In genomic region chr3:20622304-20622703, GRCh38 we compare ENCODE assay signal across 1 cellular context.
TF ChIP-seq lines count a peak whose summit lies in the region.

No MANE protein-coding gene starts in this region.

TF ChIP-seq in GM23338, 12 proteins besides CTCF, POLR2A, EP300 and RAD21 (continued from another document):
- TF ChIP-seq, protein P1, sequence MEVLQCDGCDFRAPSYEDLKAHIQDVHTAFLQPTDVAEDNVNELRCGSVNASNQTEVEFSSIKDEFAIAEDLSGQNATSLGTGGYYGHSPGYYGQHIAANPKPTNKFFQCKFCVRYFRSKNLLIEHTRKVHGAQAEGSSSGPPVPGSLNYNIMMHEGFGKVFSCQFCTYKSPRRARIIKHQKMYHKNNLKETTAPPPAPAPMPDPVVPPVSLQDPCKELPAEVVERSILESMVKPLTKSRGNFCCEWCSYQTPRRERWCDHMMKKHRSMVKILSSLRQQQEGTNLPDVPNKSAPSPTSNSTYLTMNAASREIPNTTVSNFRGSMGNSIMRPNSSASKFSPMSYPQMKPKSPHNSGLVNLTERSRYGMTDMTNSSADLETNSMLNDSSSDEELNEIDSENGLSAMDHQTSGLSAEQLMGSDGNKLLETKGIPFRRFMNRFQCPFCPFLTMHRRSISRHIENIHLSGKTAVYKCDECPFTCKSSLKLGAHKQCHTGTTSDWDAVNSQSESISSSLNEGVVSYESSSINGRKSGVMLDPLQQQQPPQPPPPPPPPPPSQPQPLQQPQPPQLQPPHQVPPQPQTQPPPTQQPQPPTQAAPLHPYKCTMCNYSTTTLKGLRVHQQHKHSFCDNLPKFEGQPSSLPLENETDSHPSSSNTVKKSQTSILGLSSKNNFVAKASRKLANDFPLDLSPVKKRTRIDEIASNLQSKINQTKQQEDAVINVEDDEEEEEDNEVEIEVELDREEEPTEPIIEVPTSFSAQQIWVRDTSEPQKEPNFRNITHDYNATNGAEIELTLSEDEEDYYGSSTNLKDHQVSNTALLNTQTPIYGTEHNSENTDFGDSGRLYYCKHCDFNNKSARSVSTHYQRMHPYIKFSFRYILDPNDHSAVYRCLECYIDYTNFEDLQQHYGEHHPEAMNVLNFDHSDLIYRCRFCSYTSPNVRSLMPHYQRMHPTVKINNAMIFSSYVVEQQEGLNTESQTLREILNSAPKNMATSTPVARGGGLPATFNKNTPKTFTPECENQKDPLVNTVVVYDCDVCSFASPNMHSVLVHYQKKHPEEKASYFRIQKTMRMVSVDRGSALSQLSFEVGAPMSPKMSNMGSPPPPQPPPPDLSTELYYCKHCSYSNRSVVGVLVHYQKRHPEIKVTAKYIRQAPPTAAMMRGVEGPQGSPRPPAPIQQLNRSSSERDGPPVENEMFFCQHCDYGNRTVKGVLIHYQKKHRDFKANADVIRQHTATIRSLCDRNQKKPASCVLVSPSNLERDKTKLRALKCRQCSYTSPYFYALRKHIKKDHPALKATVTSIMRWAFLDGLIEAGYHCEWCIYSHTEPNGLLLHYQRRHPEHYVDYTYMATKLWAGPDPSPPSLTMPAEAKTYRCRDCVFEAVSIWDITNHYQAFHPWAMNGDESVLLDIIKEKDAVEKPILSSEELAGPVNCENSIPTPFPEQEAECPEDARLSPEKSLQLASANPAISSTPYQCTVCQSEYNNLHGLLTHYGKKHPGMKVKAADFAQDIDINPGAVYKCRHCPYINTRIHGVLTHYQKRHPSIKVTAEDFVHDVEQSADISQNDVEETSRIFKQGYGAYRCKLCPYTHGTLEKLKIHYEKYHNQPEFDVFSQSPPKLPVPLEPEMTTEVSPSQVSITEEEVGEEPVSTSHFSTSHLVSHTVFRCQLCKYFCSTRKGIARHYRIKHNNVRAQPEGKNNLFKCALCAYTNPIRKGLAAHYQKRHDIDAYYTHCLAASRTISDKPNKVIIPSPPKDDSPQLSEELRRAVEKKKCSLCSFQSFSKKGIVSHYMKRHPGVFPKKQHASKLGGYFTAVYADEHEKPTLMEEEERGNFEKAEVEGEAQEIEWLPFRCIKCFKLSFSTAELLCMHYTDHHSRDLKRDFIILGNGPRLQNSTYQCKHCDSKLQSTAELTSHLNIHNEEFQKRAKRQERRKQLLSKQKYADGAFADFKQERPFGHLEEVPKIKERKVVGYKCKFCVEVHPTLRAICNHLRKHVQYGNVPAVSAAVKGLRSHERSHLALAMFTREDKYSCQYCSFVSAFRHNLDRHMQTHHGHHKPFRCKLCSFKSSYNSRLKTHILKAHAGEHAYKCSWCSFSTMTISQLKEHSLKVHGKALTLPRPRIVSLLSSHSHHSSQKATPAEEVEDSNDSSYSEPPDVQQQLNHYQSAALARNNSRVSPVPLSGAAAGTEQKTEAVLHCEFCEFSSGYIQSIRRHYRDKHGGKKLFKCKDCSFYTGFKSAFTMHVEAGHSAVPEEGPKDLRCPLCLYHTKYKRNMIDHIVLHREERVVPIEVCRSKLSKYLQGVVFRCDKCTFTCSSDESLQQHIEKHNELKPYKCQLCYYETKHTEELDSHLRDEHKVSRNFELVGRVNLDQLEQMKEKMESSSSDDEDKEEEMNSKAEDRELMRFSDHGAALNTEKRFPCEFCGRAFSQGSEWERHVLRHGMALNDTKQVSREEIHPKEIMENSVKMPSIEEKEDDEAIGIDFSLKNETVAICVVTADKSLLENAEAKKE (CRISPR knock-in tag; IDR thresholded peaks at IDR 0.05) = no peak
- no peak for TF ChIP-seq ZNF331 (CRISPR knock-in tag; IDR thresholded peaks at IDR 0.05; ENCODE audit: low read depth)
- TF ChIP-seq, protein P2, sequence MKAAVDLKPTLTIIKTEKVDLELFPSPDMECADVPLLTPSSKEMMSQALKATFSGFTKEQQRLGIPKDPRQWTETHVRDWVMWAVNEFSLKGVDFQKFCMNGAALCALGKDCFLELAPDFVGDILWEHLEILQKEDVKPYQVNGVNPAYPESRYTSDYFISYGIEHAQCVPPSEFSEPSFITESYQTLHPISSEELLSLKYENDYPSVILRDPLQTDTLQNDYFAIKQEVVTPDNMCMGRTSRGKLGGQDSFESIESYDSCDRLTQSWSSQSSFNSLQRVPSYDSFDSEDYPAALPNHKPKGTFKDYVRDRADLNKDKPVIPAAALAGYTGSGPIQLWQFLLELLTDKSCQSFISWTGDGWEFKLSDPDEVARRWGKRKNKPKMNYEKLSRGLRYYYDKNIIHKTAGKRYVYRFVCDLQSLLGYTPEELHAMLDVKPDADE (IDR thresholded peaks at IDR 0.05) = no peak
- no peak for TF ChIP-seq JUNB (IDR thresholded peaks at IDR 0.05; ENCODE audit: unreplicated experiment)
- no peak for TF ChIP-seq ZNF114 (CRISPR knock-in tag; IDR thresholded peaks at IDR 0.05)
- TF ChIP-seq NANOG (IDR thresholded peaks at IDR 0.05; ENCODE audit: borderline replicate concordance) = no peak
- no peak for TF ChIP-seq EZH2 (IDR thresholded peaks at IDR 0.05; ENCODE audit: low read depth, unreplicated experiment)
- TF ChIP-seq, protein P3, sequence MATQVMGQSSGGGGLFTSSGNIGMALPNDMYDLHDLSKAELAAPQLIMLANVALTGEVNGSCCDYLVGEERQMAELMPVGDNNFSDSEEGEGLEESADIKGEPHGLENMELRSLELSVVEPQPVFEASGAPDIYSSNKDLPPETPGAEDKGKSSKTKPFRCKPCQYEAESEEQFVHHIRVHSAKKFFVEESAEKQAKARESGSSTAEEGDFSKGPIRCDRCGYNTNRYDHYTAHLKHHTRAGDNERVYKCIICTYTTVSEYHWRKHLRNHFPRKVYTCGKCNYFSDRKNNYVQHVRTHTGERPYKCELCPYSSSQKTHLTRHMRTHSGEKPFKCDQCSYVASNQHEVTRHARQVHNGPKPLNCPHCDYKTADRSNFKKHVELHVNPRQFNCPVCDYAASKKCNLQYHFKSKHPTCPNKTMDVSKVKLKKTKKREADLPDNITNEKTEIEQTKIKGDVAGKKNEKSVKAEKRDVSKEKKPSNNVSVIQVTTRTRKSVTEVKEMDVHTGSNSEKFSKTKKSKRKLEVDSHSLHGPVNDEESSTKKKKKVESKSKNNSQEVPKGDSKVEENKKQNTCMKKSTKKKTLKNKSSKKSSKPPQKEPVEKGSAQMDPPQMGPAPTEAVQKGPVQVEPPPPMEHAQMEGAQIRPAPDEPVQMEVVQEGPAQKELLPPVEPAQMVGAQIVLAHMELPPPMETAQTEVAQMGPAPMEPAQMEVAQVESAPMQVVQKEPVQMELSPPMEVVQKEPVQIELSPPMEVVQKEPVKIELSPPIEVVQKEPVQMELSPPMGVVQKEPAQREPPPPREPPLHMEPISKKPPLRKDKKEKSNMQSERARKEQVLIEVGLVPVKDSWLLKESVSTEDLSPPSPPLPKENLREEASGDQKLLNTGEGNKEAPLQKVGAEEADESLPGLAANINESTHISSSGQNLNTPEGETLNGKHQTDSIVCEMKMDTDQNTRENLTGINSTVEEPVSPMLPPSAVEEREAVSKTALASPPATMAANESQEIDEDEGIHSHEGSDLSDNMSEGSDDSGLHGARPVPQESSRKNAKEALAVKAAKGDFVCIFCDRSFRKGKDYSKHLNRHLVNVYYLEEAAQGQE (IDR thresholded peaks at IDR 0.05; ENCODE audit: unreplicated experiment) = no peak
